11 cellular contexts compared by ENCODE assay signal in the genomic region with DNA sequence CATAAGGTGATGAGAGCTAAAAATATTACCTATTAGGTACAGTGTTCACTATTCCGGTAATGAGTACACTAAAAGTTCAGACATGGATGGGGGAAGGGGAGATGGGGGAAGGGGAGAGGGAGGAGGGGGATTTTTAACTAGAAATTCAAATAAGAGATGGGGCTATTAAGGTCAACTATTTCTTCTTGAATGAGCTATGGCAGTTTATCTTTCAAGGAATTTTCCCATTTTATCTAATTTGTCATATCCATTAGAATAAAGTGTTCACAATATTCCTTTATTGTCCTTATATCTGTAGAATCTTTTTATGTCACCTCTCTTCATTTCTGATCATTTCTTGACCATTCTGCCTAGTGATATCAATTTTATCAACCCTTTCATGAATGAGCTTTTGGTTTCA.
"Had no signal": no experiment of that assay in that cellular context is flagged by ENCODE, and none has a peak within 500 bp of the region (broad histone marks: within the 10 kb centered on the region; RNA-seq: fewer than 3 reads in every experiment).

No MANE protein-coding gene starts in this region.

- H3K4me2 ChIP-seq: GM23338 had no signal

- H3K27ac Mint-ChIP-seq: GM23338, H9, HFFc6 had no signal

- H3K4me3 Mint-ChIP-seq: GM23338, H9, HFFc6 had no signal

- DNase-seq: GM23248, GOT3, H7, H9, HCEC 1CT, HFFc6 had no signal

- H3K4me1 ChIP-seq: HAP-1 had no signal

- H3K4me3 ChIP-seq: GM23248, GM23338, HAP-1 had no signal

- H3K27ac ChIP-seq: GM23248 had no signal

- FAIRE-seq: H1, H54 had no signal

- H3K9me3 ChIP-seq: HAP-1 had no signal

- ATAC-seq: GM23338, HCT116 had no signal

- H3K36me3 ChIP-seq: HAP-1 had no signal

- H2AFZ ChIP-seq: GM23248, GM23338 had no signal

- H3K4me1 Mint-ChIP-seq: GM23338, H9 had no signal

- H3K9ac ChIP-seq: GM23248 had no signal
